Comparison of ENCODE assay signal across 25 cellular contexts in the genomic region with DNA sequence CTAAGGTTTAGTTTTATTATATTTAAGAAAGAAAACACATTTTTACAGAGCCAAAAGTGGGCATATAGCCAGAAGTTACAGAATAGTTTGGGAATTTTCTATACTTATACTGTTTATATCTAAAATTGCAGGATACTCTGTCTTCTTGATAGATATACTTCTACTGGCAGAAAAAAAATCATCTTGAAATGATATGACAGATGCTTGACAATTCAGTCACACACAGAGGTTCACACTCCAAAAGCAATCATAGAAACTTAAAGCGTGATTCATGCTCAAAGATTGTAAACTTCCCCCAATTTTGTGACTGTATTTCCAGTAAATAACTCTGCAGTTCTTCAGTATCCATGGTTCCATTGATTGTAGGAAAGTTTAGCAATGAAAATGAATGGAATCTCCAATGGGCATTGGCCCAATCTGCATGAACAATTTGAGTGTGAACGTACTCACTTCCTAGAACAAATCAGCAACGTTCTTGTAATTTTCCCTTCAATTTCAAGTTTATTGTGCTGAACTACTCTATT.
DNase-seq lines count a peak whose midpoint lies in the region; ATAC-seq and TF ChIP-seq lines count a peak whose summit lies in the region.
"Had no signal": no experiment of that assay in that cellular context is flagged by ENCODE, and none has a peak within 500 bp of the region (broad histone marks: within the 10 kb centered on the region; RNA-seq: fewer than 3 reads in every experiment).

No MANE protein-coding gene starts in this region.

- intact Hi-C loops in Right ventricle myocardium superior (cut with DNase I): no loop called here

- TF ChIP-seq CTCF in fibroblast of mammary gland (conservative IDR thresholded peaks at IDR 0.05; ENCODE audit: control insufficient read depth, insufficient read depth, low read depth, low read length): no peak

- H3K4me3 ChIP-seq in fibroblast of mammary gland (ENCODE audit: control insufficient read depth, low read depth, low read length): no peak overlapping the region
- H3K4me3 ChIP-seq: lung, upper lobe of left lung had no signal

- no peak for ATAC-seq in GM21381 (IDR thresholded peaks at IDR 0.05; ENCODE audit: unreplicated experiment)
- no peak for ATAC-seq in Right ventricle myocardium superior (ENCODE audit: poor library complexity)
- ATAC-seq: right cardiac atrium had no signal

- peak; percentile 10 for DNase-seq in EH (ENCODE audit: low read depth)
- DNase-seq in RPMI7951 (ENCODE audit: low read depth): peak; percentile 2
- peak; percentile 64 for DNase-seq in fibroblast of mammary gland (ENCODE audit: low read depth)
- peak; percentile 57 for DNase-seq in pulmonary artery endothelial cell (ENCODE audit: low read depth, low spot score)
- DNase-seq in Right ventricle myocardium superior: no peak
- no peak for DNase-seq in DMS114 treated with DMSO at 0.1 percent for 48 hours (lab: John Stamatoyannopoulos, UW; ENCODE audit: unreplicated experiment)
- DNase-seq in NCI-H748 treated with DMSO at 0.1 percent for 48 hours (lab: John Stamatoyannopoulos, UW): no peak
- DNase-seq: ACHN; activated CD4-positive, alpha-beta T cell treated with anti-CD3 and anti-CD28 coated beads for 1 hour; activated T-cell treated with anti-CD3 and anti-CD28 coated beads, Interleukin-2, amount 50 U/mL, for 1 hour; caudate nucleus; H9; Karpas-422; kidney; NCI-H1092 treated with DMSO at 0.1 percent for 48 hours; NCI-H2029 treated with DMSO at 0.1 percent for 48 hours; NCI-H226; NCI-H774; nucleus accumbens; OCI-M1; right cardiac atrium; SHP77 treated with DMSO at 0.1 percent for 48 hours; upper lobe of left lung had no signal

Comparison
In these comparisons a context has a peak if more than half of its experiments do, and no peak if none do; other contexts are left out.
1. DNase-seq: peak in EH (single experiment), RPMI7951 (single experiment), fibroblast of mammary gland (single experiment) and pulmonary artery endothelial cell (single experiment); none in Right ventricle myocardium superior (single experiment), DMS114 treated with DMSO at 0.1 percent for 48 hours (single experiment) and NCI-H748 treated with DMSO at 0.1 percent for 48 hours (single experiment).